ENCODE assay signal across 13 cellular contexts in genomic region chr11:116791813-116792143, GRCh38. TPM values are rescaled to one million over a fixed set of nuclear protein-coding genes. Genes with fewer than 3 reads are reported as not detected.
DNase-seq lines count a peak whose midpoint lies in the region; ATAC-seq, FAIRE-seq and TF ChIP-seq lines count a peak whose summit lies in the region.
"Had no signal": no experiment of that assay in that cellular context is flagged by ENCODE, and none has a peak within 500 bp of the region (broad histone marks: within the 10 kb centered on the region; RNA-seq: fewer than 3 reads in every experiment).

TSS of gene APOA5 (minus strand) at chr11:116791879. CDS start at chr11:116791860, 19 bp downstream.

- H3K27me3 ChIP-seq in IMR-90 (ENCODE audit: control insufficient read depth, insufficient read depth, low read length), result no peaks in the 10 kb centered on the region
- no peaks in the 10 kb centered on the region for H3K27me3 ChIP-seq in smooth muscle cell (ENCODE audit: low read depth)

- H3K56ac ChIP-seq in IMR-90 (ENCODE audit: extremely low read depth, insufficient read depth, low read length), result no peak within 1 kb of the TSS

- H3K36me3 Mint-ChIP-seq in activated T-helper 1 cell treated with anti-CD3 and anti-CD28 coated beads, Interleukin-12 subunit alpha, Interleukin-12 subunit beta, Interleukin-2, Interleukin-4 antibody, amounts not matched to agents 30 ng/mL and 10 ng/mL and 1 ng/mL, durations not matched to agents 14 hours and 24 hours and 36 hours (ENCODE audit: low read depth), result peaks cover 4% of the 10 kb centered on the region
- peaks cover 0 to 3% (median 3%) of the 10 kb centered on the region in 3 donors for H3K36me3 Mint-ChIP-seq in immature natural killer cell

- no peak within 1 kb of the TSS for H4K91ac ChIP-seq in IMR-90 (ENCODE audit: insufficient read depth, low read depth, low read length)

- H3K4me3 Mint-ChIP-seq in activated T-helper 1 cell treated with anti-CD3 and anti-CD28 coated beads, Interleukin-12 subunit alpha, Interleukin-12 subunit beta, Interleukin-2, Interleukin-4 antibody, amounts not matched to agents 30 ng/mL and 10 ng/mL and 1 ng/mL, durations not matched to agents 14 hours and 24 hours and 36 hours, result peak within 1 kb of the TSS; percentile 46
- H3K4me3 Mint-ChIP-seq in immature natural killer cell, result peak within 1 kb of the TSS in 3 of 5 donors; percentile 33 to 57 (median 53)

- peak within 1 kb of the TSS; percentile 2 for H2AK9ac ChIP-seq in IMR-90 (replicated peaks; ENCODE audit: low read depth, low read length, poor library complexity)

- no peak within 1 kb of the TSS for H4K8ac ChIP-seq in IMR-90 (ENCODE audit: low read depth in 2 of 2, low read length in 2 of 2)

- in situ Hi-C loops in IMR-90 (cut with MboI; ENCODE audit: low sequenced_read_pairs), result loop anchor here (5.0 kb wide), 1 partner anchor 311 kb away; no protein-coding TSS in a partner anchor

- intact Hi-C loops in IMR-90 (cut with micrococcal nuclease), result loop anchor here (1.0 to 5.0 kb wide), 3 partner anchors 81 to 315 kb away; partner anchors contain the start of gene SIK3
- intact Hi-C loops in activated T-helper 1 cell treated with anti-CD3 and anti-CD28 coated beads, Interleukin-12 subunit alpha, Interleukin-12 subunit beta, Interleukin-2, Interleukin-4 antibody, amounts not matched to agents 30 ng/mL and 10 ng/mL and 1 ng/mL, durations not matched to agents 14 hours and 24 hours and 36 hours (cut with micrococcal nuclease), result loop anchor here (1.0 kb wide), 4 partner anchors 45 to 435 kb away; no protein-coding TSS in a partner anchor

- TF ChIP-seq CTCF in IMR-90 (conservative IDR thresholded peaks at IDR 0.05; ENCODE audit: low read depth, low read length) (no peak), smooth muscle cell (IDR thresholded peaks at IDR 0.05; ENCODE audit: borderline replicate concordance, insufficient read depth, poor library complexity, severe bottlenecking) (no peak), D721Med (IDR thresholded peaks at IDR 0.05; ENCODE audit: insufficient read depth, missing control alignments) (no peak)

- H3K4me2 ChIP-seq in IMR-90 (ENCODE audit: low read depth, low read length), result peak within 1 kb of the TSS; percentile 27; the same call in 1 of the 2 replicates
- H3K4me2 ChIP-seq in smooth muscle cell, result peak within 1 kb of the TSS; percentile 33

- peaks cover 13% of the 10 kb centered on the region for H3K9me1 ChIP-seq in IMR-90 (ENCODE audit: insufficient read depth, low read length)

- H3K9me3 Mint-ChIP-seq in activated T-helper 1 cell treated with anti-CD3 and anti-CD28 coated beads, Interleukin-12 subunit alpha, Interleukin-12 subunit beta, Interleukin-2, Interleukin-4 antibody, amounts not matched to agents 30 ng/mL and 10 ng/mL and 1 ng/mL, durations not matched to agents 14 hours and 24 hours and 36 hours, result no peaks in the 10 kb centered on the region
- no peaks in the 10 kb centered on the region for H3K9me3 Mint-ChIP-seq in immature natural killer cell
- H3K9me3 Mint-ChIP-seq: activated T-cell treated with anti-CD3 and anti-CD28 coated beads, Interleukin-2, amount 50 U/mL, for 72 hours had no signal

- no peak for ATAC-seq in IMR-90 (ENCODE audit: low read depth)
- ATAC-seq in HG02588 (IDR thresholded peaks at IDR 0.05; ENCODE audit: unreplicated experiment), result no peak

- H2AFZ ChIP-seq in IMR-90 (replicated peaks; ENCODE audit: low read length, poor library complexity) (peak within 1 kb of the TSS; percentile 88), smooth muscle cell (ENCODE audit: low read depth) (peak within 1 kb of the TSS; percentile 68)

- H3K14ac ChIP-seq in IMR-90 (replicated peaks; ENCODE audit: low read depth, low read length), result no peak within 1 kb of the TSS

- H3K9ac ChIP-seq in IMR-90 (ENCODE audit: low read depth, low read length) (no peak within 1 kb of the TSS), smooth muscle cell (ENCODE audit: low read depth) (no peak within 1 kb of the TSS)

- no peak for TF ChIP-seq POLR2A in IMR-90 (IDR thresholded peaks at IDR 0.05; ENCODE audit: low read depth, low read length)

- WGBS in IMR-90 (ENCODE audit: extremely low coverage in 2 of 2, insufficient read length in 1 of 2), 2 experiments, result 100% methylated on average over 2 of the region's 7 CpGs; no CpG with 5 or more reads in 1 of the 2 experiments
- 90% methylated on average over 7 of the region's 7 CpGs for WGBS in smooth muscle cell (ENCODE audit: low lambda C conversion rate)

- peak within 1 kb of the TSS; percentile 50 for H3K4ac ChIP-seq in IMR-90 (ENCODE audit: low read depth, low read length)

- CTCF ChIA-PET in IMR-90 (lab: Yijun Ruan, JAX), result interaction anchor here (0.6 to 2.3 kb wide), 14 partner anchors 8 to 430 kb away, joined by 3 to 30 read pairs (median 4); partner anchors contain the start of gene SIK3

- no peak within 1 kb of the TSS for H2BK120ac ChIP-seq in IMR-90 (ENCODE audit: low read depth, low read length)

- POLR2A ChIA-PET in IMR-90 (lab: Charles Lee; ENCODE audit: unreplicated experiment), result interaction anchor here (0.6 kb wide), 1 partner anchor 315 kb away, joined by 20 read pairs; no protein-coding TSS in a partner anchor

- dilution Hi-C loops in IMR-90 (cut with HindIII; ENCODE audit: low sequenced_read_pairs, unreplicated experiment), result no loop called here

- no peak within 1 kb of the TSS for H3K27ac Mint-ChIP-seq in activated T-helper 1 cell treated with anti-CD3 and anti-CD28 coated beads, Interleukin-12 subunit alpha, Interleukin-12 subunit beta, Interleukin-2, Interleukin-4 antibody, amounts not matched to agents 30 ng/mL and 10 ng/mL and 1 ng/mL, durations not matched to agents 14 hours and 24 hours and 36 hours
- peak within 1 kb of the TSS in 4 of 6 donors; percentile 43 to 71 (median 63) for H3K27ac Mint-ChIP-seq in immature natural killer cell
- H3K27ac Mint-ChIP-seq: activated T-cell treated with anti-CD3 and anti-CD28 coated beads, Interleukin-2, amount 50 U/mL, for 72 hours had no signal

- H3K79me1 ChIP-seq in IMR-90 (ENCODE audit: low read depth in 1 of 2, low read length in 2 of 2), result peaks cover 11 to 20% of the 10 kb centered on the region in 2 experiments

- H3K9me3 ChIP-seq in IMR-90 (ENCODE audit: control insufficient read depth, insufficient read depth, low read length), result no peaks in the 10 kb centered on the region
- H3K9me3 ChIP-seq in smooth muscle cell (replicated peaks; ENCODE audit: low read depth), result no peaks in the 10 kb centered on the region
- H3K9me3 ChIP-seq: mucosa of descending colon had no signal

- no peak for DNase-seq in IMR-90
- DNase-seq in activated T-helper 1 cell treated with anti-CD3 and anti-CD28 coated beads, Interleukin-12 subunit alpha, Interleukin-12 subunit beta, Interleukin-2, Interleukin-4 antibody, amounts not matched to agents 30 ng/mL and 10 ng/mL and 1 ng/mL, durations not matched to agents 14 hours and 24 hours and 36 hours (ENCODE audit: low spot score), result no peak
- no peak for DNase-seq in immature natural killer cell
- no peak for DNase-seq in smooth muscle cell (lab: John Stamatoyannopoulos, UW; ENCODE audit: unreplicated experiment)
- DNase-seq in C1 segment of cervical spinal cord (lab: John Stamatoyannopoulos, UW), result no peak
- no peak for DNase-seq in D721Med (ENCODE audit: insufficient read length, low spot score)
- DNase-seq: DMS 273 treated with DMSO at 0.1 percent for 48 hours had no signal

- H3K27me3 Mint-ChIP-seq in activated T-helper 1 cell treated with anti-CD3 and anti-CD28 coated beads, Interleukin-12 subunit alpha, Interleukin-12 subunit beta, Interleukin-2, Interleukin-4 antibody, amounts not matched to agents 30 ng/mL and 10 ng/mL and 1 ng/mL, durations not matched to agents 14 hours and 24 hours and 36 hours (ENCODE audit: insufficient read depth), result no peaks in the 10 kb centered on the region
- peaks cover 9 to 10% (median 9%) of the 10 kb centered on the region in 3 donors for H3K27me3 Mint-ChIP-seq in immature natural killer cell (ENCODE audit: low read depth in 3 of 3)

- H3K79me2 ChIP-seq in smooth muscle cell (ENCODE audit: low read depth), result peaks cover 7% of the 10 kb centered on the region

- H4K20me1 ChIP-seq in IMR-90 (ENCODE audit: insufficient read depth, low read length) (no peaks in the 10 kb centered on the region), smooth muscle cell (ENCODE audit: low read depth) (no peaks in the 10 kb centered on the region)

- no peak for TF ChIP-seq RAD21 in IMR-90 (IDR thresholded peaks at IDR 0.05; ENCODE audit: low read length)

- BruUV-seq in IMR-90 (replicated peaks; lab: Mats Ljungman, UMichigan), result no TSS peak

- peaks cover 24% of the 10 kb centered on the region for H3K4me1 Mint-ChIP-seq in activated T-helper 1 cell treated with anti-CD3 and anti-CD28 coated beads, Interleukin-12 subunit alpha, Interleukin-12 subunit beta, Interleukin-2, Interleukin-4 antibody, amounts not matched to agents 30 ng/mL and 10 ng/mL and 1 ng/mL, durations not matched to agents 14 hours and 24 hours and 36 hours (ENCODE audit: low read depth)
- peaks cover 19 to 20% of the 10 kb centered on the region in 2 donors for H3K4me1 Mint-ChIP-seq in immature natural killer cell

- H3K4me3 ChIP-seq in IMR-90 (ENCODE audit: insufficient read depth, low read depth, low read length), result no peak within 1 kb of the TSS
- H3K4me3 ChIP-seq in smooth muscle cell, result no peak within 1 kb of the TSS
- H3K4me3 ChIP-seq: mucosa of descending colon had no signal

- no peak within 1 kb of the TSS for H2BK5ac ChIP-seq in IMR-90 (ENCODE audit: low read depth, low read length, poor library complexity, severe bottlenecking)

- 0 out of 2 replicates have a peak within 1 kb of the TSS, but pooled peaks have one; percentile 1 for H3K23ac ChIP-seq in IMR-90 (ENCODE audit: low read depth, low read length)

- no peak within 1 kb of the TSS for H3K18ac ChIP-seq in IMR-90 (ENCODE audit: low read depth, low read length)

- H3F3A ChIP-seq in smooth muscle cell (ENCODE audit: low read depth), result no peaks in the 10 kb centered on the region

- no peak for FAIRE-seq in D721Med (lab: Jason Lieb, UNC)
- FAIRE-seq: bronchial epithelial cell had no signal

- no peak within 1 kb of the TSS for H2BK20ac ChIP-seq in IMR-90 (ENCODE audit: low read depth, low read length)

- no peak within 1 kb of the TSS for H2BK15ac ChIP-seq in IMR-90 (ENCODE audit: low read depth, low read length)

- no peak within 1 kb of the TSS for H3K27ac ChIP-seq in IMR-90 (ENCODE audit: insufficient read depth, low read length)
- H3K27ac ChIP-seq in smooth muscle cell (ENCODE audit: low read depth), result no peak within 1 kb of the TSS

- H3K36me3 ChIP-seq in IMR-90 (ENCODE audit: control insufficient read depth, insufficient read depth, low read length), result no peaks in the 10 kb centered on the region; the same call in 1 of the 2 replicates
- H3K36me3 ChIP-seq in smooth muscle cell (ENCODE audit: low read depth), result no peaks in the 10 kb centered on the region

- H4K5ac ChIP-seq in IMR-90 (ENCODE audit: low read depth, low read length), result no peak within 1 kb of the TSS

- H3K4me1 ChIP-seq in IMR-90 (ENCODE audit: control insufficient read depth, insufficient read depth, low read length), result peaks cover 6% of the 10 kb centered on the region
- peaks cover 10% of the 10 kb centered on the region for H3K4me1 ChIP-seq in smooth muscle cell (ENCODE audit: low read depth)

- peak within 1 kb of the TSS; percentile 40; the same call in 1 of the 2 replicates for H2AK5ac ChIP-seq in IMR-90 (ENCODE audit: low read depth, low read length)

RNA-seq across cellular contexts. Expression of gene APOA5, which starts in this region (rescaled TPM):
- total RNA-seq in IMR-90 (2012; rRNA removed) (not detected in 2 replicates), smooth muscle cell (not detected in 2 replicates)
- polyA plus RNA-seq in IMR-90 (2012; rRNA removed) (not detected in 2 replicates), immature natural killer cell (not detected), smooth muscle cell (not detected in 2 replicates)
- polyA plus RNA-seq in IMR-90 (2012; cell fraction: cytosol; rRNA removed), result not detected in 2 replicates
- not detected in 2 replicates for polyA plus RNA-seq in IMR-90 (2012; cell fraction: nucleus; rRNA removed; ENCODE audit: low replicate concordance)
- not detected in 2 replicates for total RNA-seq in activated T-helper 1 cell treated with anti-CD3 and anti-CD28 coated beads, Interleukin-12 subunit alpha, Interleukin-12 subunit beta, Interleukin-2, Interleukin-4 antibody, amounts not matched to agents 30 ng/mL and 10 ng/mL and 1 ng/mL, durations not matched to agents 14 hours and 24 hours and 36 hours
- total RNA-seq: activated T-cell treated with anti-CD3 and anti-CD28 coated beads, Interleukin-2, amount 50 U/mL, for 72 hours; bronchial epithelial cell; HT-29; mucosa of descending colon; temporal lobe had no signal
